Comparison of ENCODE assay signal across 10 cellular contexts in the genomic region with DNA sequence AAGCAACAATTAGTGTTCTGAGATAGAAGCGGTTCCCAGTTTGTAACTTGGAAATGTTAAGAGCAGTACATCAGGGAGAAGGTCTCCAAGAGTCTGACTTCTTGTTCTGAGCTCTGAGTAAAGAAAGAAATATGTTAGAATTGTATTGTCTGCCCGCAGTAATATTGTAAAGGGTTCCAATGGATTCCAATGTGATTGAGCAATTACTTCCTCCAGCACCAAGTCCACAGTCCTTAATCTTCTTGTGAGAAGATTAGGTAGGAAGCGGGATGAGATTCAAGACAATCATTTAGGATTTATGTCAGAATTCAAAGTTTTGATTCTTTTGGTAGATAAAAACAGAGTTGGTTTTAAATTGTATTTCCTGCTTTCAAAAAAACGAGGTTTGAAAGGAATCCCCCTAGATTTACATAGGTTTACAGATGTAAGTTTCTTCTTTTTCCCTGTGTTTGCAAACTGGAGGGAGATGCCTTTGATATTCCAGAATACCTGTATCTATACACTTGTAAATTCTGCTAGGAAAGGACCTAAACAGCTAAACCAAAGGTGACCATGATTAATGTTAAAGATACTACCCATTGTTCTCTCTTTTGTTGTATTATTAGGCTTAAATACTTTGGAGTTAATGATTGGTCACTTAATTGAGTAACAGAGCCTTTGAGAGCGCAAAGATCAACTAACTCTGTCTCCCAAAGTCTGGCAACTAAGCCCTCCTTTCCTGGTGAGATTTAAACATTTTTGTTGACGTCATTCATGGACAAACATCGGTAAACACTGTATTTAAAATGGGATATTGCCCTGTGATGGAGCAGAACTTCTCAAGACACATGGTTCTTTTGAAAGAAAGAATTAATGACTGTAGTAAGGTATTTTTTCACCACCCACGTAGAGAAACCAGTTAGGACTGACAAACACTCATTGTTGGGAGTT. TPM values are rescaled to one million over a fixed set of nuclear protein-coding genes. Genes with fewer than 3 reads are reported as not detected.
DNase-seq lines count a peak whose midpoint lies in the region; ATAC-seq and TF ChIP-seq lines count a peak whose summit lies in the region.
"Had no signal": no experiment of that assay in that cellular context is flagged by ENCODE, and none has a peak within 500 bp of the region (broad histone marks: within the 10 kb centered on the region; RNA-seq: fewer than 3 reads in every experiment).

No MANE protein-coding gene starts in this region.

- POLR2A ChIA-PET in AG04449 (lab: Yijun Ruan, JAX): interaction anchor here (0.6 to 1.0 kb wide), 2 partner anchors 1087 to 1141 kb away, joined by 3 to 4 read pairs; no protein-coding TSS in a partner anchor

- H3K9ac ChIP-seq in HUES48 (ENCODE audit: low read depth, low read length): peak overlapping the region; percentile 60

- ATAC-seq in HG03442 (IDR thresholded peaks at IDR 0.05; ENCODE audit: unreplicated experiment) (no peak), GM19324 (IDR thresholded peaks at IDR 0.05; ENCODE audit: low FRiP score, unreplicated experiment) (no peak)

- TF ChIP-seq CTCF in AG04449 (IDR thresholded peaks at IDR 0.05; ENCODE audit: insufficient read depth, low read length, missing control alignments) (no peak), GM13976 (IDR thresholded peaks at IDR 0.05; ENCODE audit: borderline replicate concordance, control extremely low read depth, extremely low read depth, insufficient read depth, missing control alignments) (no peak)

- in situ Hi-C loops in GM13976 (cut with MboI; ENCODE audit: low sequenced_read_pairs, unreplicated experiment): loop anchor here (10.0 kb wide), 1 partner anchor 1121 kb away; no protein-coding TSS in a partner anchor

- H3K27ac ChIP-seq in HUES48 (ENCODE audit: low read depth, low read length): peak overlapping the region; percentile 93

- CTCF ChIA-PET in AG04449 (lab: Yijun Ruan, JAX): interaction anchor here (1.0 to 2.4 kb wide), 8 partner anchors 11 to 1124 kb away, joined by 3 to 11 read pairs (median 4); no protein-coding TSS in a partner anchor

- no peaks in the 10 kb centered on the region for H3K27me3 ChIP-seq in HUES48 (ENCODE audit: control insufficient read depth, insufficient read depth, low read length)
- peaks cover 61% of the 10 kb centered on the region for H3K27me3 ChIP-seq in mononuclear cell (ENCODE audit: insufficient read depth, low read length)

- H3K4me3 ChIP-seq in AG04449 (ENCODE audit: low read depth, low read length) (peak overlapping the region; percentile 82; the same call in 1 of the 2 replicates), HUES48 (ENCODE audit: low read depth, low read length) (peak overlapping the region; percentile 94), mononuclear cell (ENCODE audit: low read length) (peak overlapping the region; percentile 67)

- H3K9me3 ChIP-seq in HUES48 (ENCODE audit: control insufficient read depth, insufficient read depth, low read length): no peaks in the 10 kb centered on the region
- H3K9me3 ChIP-seq in mononuclear cell (ENCODE audit: low read depth, low read length): no peaks in the 10 kb centered on the region

- DNase-seq in AG04449 (ENCODE audit: low read depth, low spot score) (peak; percentile 71), dedifferentiated amniotic fluid mesenchymal stem cell (ENCODE audit: extremely low spot score) (peak; percentile 92), GM19238 (ENCODE audit: insufficient read length, low spot score) (no peak), GM13976 (ENCODE audit: low spot score) (no peak)
- DNase-seq: DMS 273 treated with DMSO at 0.1 percent for 48 hours, T-helper 9 cell had no signal

- H3K4me1 ChIP-seq in HUES48 (ENCODE audit: control insufficient read depth, insufficient read depth, low read length) (peaks cover 40% of the 10 kb centered on the region), mononuclear cell (ENCODE audit: insufficient read depth, low read length) (peaks cover 53% of the 10 kb centered on the region)

- peaks cover 16% of the 10 kb centered on the region for H3K36me3 ChIP-seq in HUES48 (ENCODE audit: control insufficient read depth, insufficient read depth, low read length)

RNA-seq across cellular contexts. Expression of a gene that starts 4.3 kb away (rescaled TPM):
- total RNA-seq in mononuclear cell: 549 TPM

Comparison
In these comparisons a context has a peak if more than half of its experiments do, and no peak if none do; other contexts are left out.
1. DNase-seq: peak in AG04449 (single experiment) and dedifferentiated amniotic fluid mesenchymal stem cell (single experiment); none in GM19238 (single experiment) and GM13976 (single experiment).
2. Peak in every context shown above with its lines, with median percentiles within 50 percentile points of each other: H3K4me3 ChIP-seq.